20 cellular contexts compared by ENCODE assay signal in the genomic region with DNA sequence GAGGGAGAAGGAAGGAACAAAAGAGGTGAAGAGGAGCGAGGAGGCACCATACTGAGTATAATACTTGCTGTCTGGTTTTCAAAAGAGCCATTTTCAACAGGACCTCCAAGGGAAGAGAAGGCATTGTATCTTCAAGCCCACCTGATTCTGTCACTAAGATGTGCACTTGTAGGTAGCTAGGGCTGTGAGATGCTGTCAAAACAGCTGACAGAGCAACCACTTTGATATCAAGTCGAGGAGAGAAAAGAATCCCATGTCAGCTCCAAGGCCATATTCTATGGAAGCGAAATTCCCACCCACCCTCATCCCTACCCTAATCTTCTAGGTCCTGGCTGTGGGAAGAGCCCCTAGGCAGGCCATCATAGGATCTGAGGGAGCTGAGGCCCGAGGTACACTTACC.
DNase-seq lines count a peak whose midpoint lies in the region; ATAC-seq and TF ChIP-seq lines count a peak whose summit lies in the region.
"Had no signal": no experiment of that assay in that cellular context is flagged by ENCODE, and none has a peak within 500 bp of the region (broad histone marks: within the 10 kb centered on the region; RNA-seq: fewer than 3 reads in every experiment).

No MANE protein-coding gene starts in this region.

- no peak overlapping the region for H3K4me3 ChIP-seq in breast epithelium
- H3K4me3 ChIP-seq in neuronal stem cell (ENCODE audit: low read length in 2 of 2), result no peak overlapping the region
- H3K4me3 ChIP-seq: A549, GM23338 had no signal

- ATAC-seq in HG03159 (IDR thresholded peaks at IDR 0.05; ENCODE audit: unreplicated experiment), result no peak
- ATAC-seq: A549, GM23338, HCT116 had no signal

- H3K4me3 Mint-ChIP-seq in MCF 10A (ENCODE audit: unreplicated experiment), result no peak overlapping the region
- H3K4me3 Mint-ChIP-seq: CD4-positive, alpha-beta memory T cell; GM23338; H9 had no signal

- TF ChIP-seq CTCF in MCF 10A (IDR thresholded peaks at IDR 0.05; ENCODE audit: unreplicated experiment) (no peak), breast epithelium (IDR thresholded peaks at IDR 0.05) (no peak)

- H3K18ac ChIP-seq in neuronal stem cell (ENCODE audit: low read length), result no peak overlapping the region

- H3K4me1 Mint-ChIP-seq in MCF 10A (ENCODE audit: insufficient read depth, unreplicated experiment), result peaks cover 5% of the 10 kb centered on the region

- intact Hi-C loops in MCF 10A (cut with micrococcal nuclease) (no loop called here), breast epithelium (cut with DNase I; ENCODE audit: low total_unique reads) (no loop called here)

- H3K14ac ChIP-seq in neuronal stem cell (ENCODE audit: low read length), result no peak overlapping the region

- H3K27me3 Mint-ChIP-seq in MCF 10A (ENCODE audit: insufficient read depth, unreplicated experiment), result no peaks in the 10 kb centered on the region
- H3K27me3 Mint-ChIP-seq: CD4-positive, alpha-beta memory T cell had no signal

- H3K79me1 ChIP-seq in neuronal stem cell (ENCODE audit: low read depth, low read length), result no peaks in the 10 kb centered on the region

- no peaks in the 10 kb centered on the region for H3K9me3 Mint-ChIP-seq in MCF 10A (ENCODE audit: unreplicated experiment)
- H3K9me3 Mint-ChIP-seq: GM23338, H9 had no signal

- no TSS peak for BruUV-seq in MCF 10A (replicated peaks; lab: Mats Ljungman, UMichigan)

- H2BK15ac ChIP-seq in neuronal stem cell (ENCODE audit: low read length), result peak overlapping the region; percentile 34

- H2AK5ac ChIP-seq in neuronal stem cell (ENCODE audit: low read depth, low read length), result peak overlapping the region; percentile 43

- H3K9ac ChIP-seq in neuronal stem cell (ENCODE audit: low read depth, low read length, poor library complexity), result no peak overlapping the region

- no peaks in the 10 kb centered on the region for H3K36me3 ChIP-seq in breast epithelium
- no peaks in the 10 kb centered on the region for H3K36me3 ChIP-seq in KOPT-K1 (ENCODE audit: insufficient read depth, low read length)
- no peaks in the 10 kb centered on the region for H3K36me3 ChIP-seq in neuronal stem cell (replicated peaks in 1 of 2; ENCODE audit: control insufficient read depth in 2 of 2, insufficient read depth in 2 of 2, low read length in 2 of 2)

- H3K23ac ChIP-seq in neuronal stem cell (ENCODE audit: low read depth, low read length, poor library complexity), result no peak overlapping the region

- no peaks in the 10 kb centered on the region for H3K36me3 Mint-ChIP-seq in MCF 10A (ENCODE audit: insufficient read depth, unreplicated experiment)
- H3K36me3 Mint-ChIP-seq: CD4-positive, alpha-beta memory T cell had no signal

- no peaks in the 10 kb centered on the region for H3K4me1 ChIP-seq in breast epithelium
- peaks cover 0 to 24% of the 10 kb centered on the region in 2 donors for H3K4me1 ChIP-seq in neuronal stem cell (ENCODE audit: control insufficient read depth in 2 of 2, insufficient read depth in 1 of 2, low read depth in 1 of 2, low read length in 2 of 2)
- H3K4me1 ChIP-seq: A549 had no signal

- H3K4ac ChIP-seq in neuronal stem cell (ENCODE audit: low read length), result no peak overlapping the region

- no peak for DNase-seq in MCF 10A (ENCODE audit: unreplicated experiment)
- DNase-seq in breast epithelium (ENCODE audit: low spot score in 2 of 2), result no peak
- no peak for DNase-seq in neuronal stem cell (ENCODE audit: low spot score)
- DNase-seq in hippocampal formation (lab: John Stamatoyannopoulos, UW), result no peak
- no peak for DNase-seq in NCI-H1105 treated with DMSO at 0.1 percent for 48 hours (lab: John Stamatoyannopoulos, UW)
- DNase-seq: 8988T; ACHN; AML-193; Calu3; CD4-positive, alpha-beta memory T cell; COR-L47; DMS53; DMS79 treated with DMSO at 0.1 percent for 48 hours; GF-D8; H9 had no signal

- no peak overlapping the region for H2BK12ac ChIP-seq in neuronal stem cell (ENCODE audit: low read length)

- H2BK120ac ChIP-seq in neuronal stem cell (ENCODE audit: low read depth, low read length), result no peak overlapping the region

- no peak overlapping the region for H2AFZ ChIP-seq in neuronal stem cell (ENCODE audit: low read length)
- H2AFZ ChIP-seq: GM23338 had no signal

- no peak for TF ChIP-seq POLR2A in breast epithelium (IDR thresholded peaks at IDR 0.05)

- H4K8ac ChIP-seq in neuronal stem cell (ENCODE audit: low read depth, low read length), result no peak overlapping the region

- WGBS in neuronal stem cell (ENCODE audit: extremely low coverage in 2 of 2, insufficient read length in 2 of 2, insufficient replicate concordance in 1 of 2), 2 donors, result no CpG with 5 or more reads among the region's 4 CpGs

- H3K27ac ChIP-seq in breast epithelium (no peak overlapping the region), KOPT-K1 (ENCODE audit: low read depth, low read length, poor library complexity, severe bottlenecking) (peak overlapping the region; percentile 47), neuronal stem cell (replicated peaks; ENCODE audit: low read length) (no peak overlapping the region)
- H3K27ac ChIP-seq: A549 had no signal

- H3K27ac Mint-ChIP-seq in MCF 10A (ENCODE audit: low read depth, unreplicated experiment), result peak overlapping the region; percentile 64
- H3K27ac Mint-ChIP-seq: GM23338, H9 had no signal

- H3K9me3 ChIP-seq in breast epithelium (no peaks in the 10 kb centered on the region), KOPT-K1 (ENCODE audit: insufficient read depth, low read length, poor library complexity, severe bottlenecking) (no peaks in the 10 kb centered on the region), neuronal stem cell (replicated peaks in 1 of 2; ENCODE audit: control insufficient read depth in 2 of 2, insufficient read depth in 1 of 2, low read depth in 1 of 2, low read length in 2 of 2) (no peaks in the 10 kb centered on the region)
- H3K9me3 ChIP-seq: A549 had no signal

- H3K4me2 ChIP-seq in neuronal stem cell (ENCODE audit: insufficient read depth, low read length, poor library complexity, severe bottlenecking), result no peak overlapping the region
- H3K4me2 ChIP-seq: A549, GM23338 had no signal

- H3K27me3 ChIP-seq in breast epithelium, result no peaks in the 10 kb centered on the region
- peaks cover 0 to 36% (median 0%) of the 10 kb centered on the region in 3 experiments for H3K27me3 ChIP-seq in neuronal stem cell (ENCODE audit: control insufficient read depth in 3 of 3, insufficient read depth in 3 of 3, low read depth in 1 of 3, low read length in 3 of 3)

- H4K91ac ChIP-seq in neuronal stem cell (ENCODE audit: low read depth, low read length, poor library complexity), result no peak overlapping the region

- H2BK5ac ChIP-seq in neuronal stem cell (ENCODE audit: low read length), result no peak overlapping the region

- POLR2A ChIA-PET in MCF 10A (lab: Yijun Ruan, JAX), result no interaction called here

- CTCF ChIA-PET in MCF 10A (lab: Yijun Ruan, JAX), result interaction anchor here (0.6 kb wide), 1 partner anchor 137 kb away, joined by 3 read pairs; no protein-coding TSS in a partner anchor
